ENCODE assay signal across 8 cellular contexts in genomic region chr1:6743189-6744101, GRCh38. TPM values are rescaled to one million over a fixed set of nuclear protein-coding genes. Genes with fewer than 3 reads are reported as not detected.
DNase-seq lines count a peak whose midpoint lies in the region; ATAC-seq and TF ChIP-seq lines count a peak whose summit lies in the region.

No MANE protein-coding gene starts in this region.

- no peaks in the 10 kb centered on the region for H3K9me2 ChIP-seq in PC-3 (replicated peaks; ENCODE audit: low read length)

- peak; percentile 32 for ATAC-seq in activated T-cell treated with anti-CD3 and anti-CD28 coated beads, Interleukin-2, amount 50 U/mL, for 4 hours
- ATAC-seq in PC-3 (peak; percentile 99), right lobe of liver (peak; percentile 47 to 76 (median 70)), HG02623 (IDR thresholded peaks at IDR 0.05; ENCODE audit: unreplicated experiment) (no peak)

- H2AFZ ChIP-seq in PC-3 (ENCODE audit: low read length), result peak overlapping the region; percentile 71

- peaks cover 21% of the 10 kb centered on the region for H3K27me3 ChIP-seq in PC-3 (ENCODE audit: low read length)
- H3K27me3 ChIP-seq in right lobe of liver, result no peaks in the 10 kb centered on the region
- H3K27me3 ChIP-seq in tibial artery, result no peaks in the 10 kb centered on the region

- no peak overlapping the region for H3K9ac ChIP-seq in PC-3 (ENCODE audit: low read length)

- CTCF ChIA-PET in PC-3 (lab: Charles Lee), result no interaction called here

- H3K36me3 ChIP-seq in PC-3 (ENCODE audit: low read depth, low read length), result no peaks in the 10 kb centered on the region
- no peaks in the 10 kb centered on the region for H3K36me3 ChIP-seq in right lobe of liver
- H3K36me3 ChIP-seq in tibial artery, result no peaks in the 10 kb centered on the region

- H4K20me1 ChIP-seq in PC-3 (ENCODE audit: low read length), result no peaks in the 10 kb centered on the region

- BruUV-seq in PC-3 (replicated peaks; lab: Mats Ljungman, UMichigan), result no TSS peak

- no peaks in the 10 kb centered on the region for H3K36me3 Mint-ChIP-seq in activated T-cell treated with anti-CD3 and anti-CD28 coated beads, Interleukin-2, amount 50 U/mL, for 4 hours (ENCODE audit: insufficient read depth)

- peak overlapping the region; percentile 64 for H3K4me2 ChIP-seq in PC-3 (ENCODE audit: low read length)

- TF ChIP-seq CTCF in PC-3 (conservative IDR thresholded peaks at IDR 0.05; ENCODE audit: low read depth, low read length) (no peak), right lobe of liver (IDR thresholded peaks at IDR 0.05) (no peak), tibial artery (IDR thresholded peaks at IDR 0.05) (no peak)

- no peaks in the 10 kb centered on the region for H3F3A ChIP-seq in PC-3 (ENCODE audit: low read length, unreplicated experiment)

- TF ChIP-seq POLR2A in right lobe of liver (IDR thresholded peaks at IDR 0.05), result no peak

- H3K27me3 Mint-ChIP-seq in activated T-cell treated with anti-CD3 and anti-CD28 coated beads, Interleukin-2, amount 50 U/mL, for 4 hours (ENCODE audit: low read depth), result peaks cover 18% of the 10 kb centered on the region

- H3K9me3 Mint-ChIP-seq in activated T-cell treated with anti-CD3 and anti-CD28 coated beads, Interleukin-2, amount 50 U/mL, for 4 hours, result no peaks in the 10 kb centered on the region

- H3K27ac ChIP-seq in PC-3 (ENCODE audit: low read length), result peak overlapping the region; percentile 53
- peak overlapping the region; percentile 24 to 33 (median 26) for H3K27ac ChIP-seq in right lobe of liver
- H3K27ac ChIP-seq in tibial artery, result peak overlapping the region; percentile 82 to 87

- intact Hi-C loops in PC-3 (cut with micrococcal nuclease), result no loop called here
- intact Hi-C loops in right lobe of liver (cut with DNase I), result no loop called here
- intact Hi-C loops in tibial artery (cut with DNase I; ENCODE audit: low total_unique reads), result no loop called here

- POLR2A ChIA-PET in PC-3 (lab: Charles Lee; ENCODE audit: unreplicated experiment), result interaction anchor here (0.6 kb wide), 1 partner anchor 41 kb away, joined by 3 read pairs; no protein-coding TSS in a partner anchor

- WGBS in right lobe of liver (ENCODE audit: insufficient coverage, low coverage, low lambda C conversion rate, missing lambda C conversion rate), result 17% methylated on average over 1 of the region's 20 CpGs

- H3K9me3 ChIP-seq in PC-3 (ENCODE audit: low read length) (no peaks in the 10 kb centered on the region), right lobe of liver (no peaks in the 10 kb centered on the region), tibial artery (no peaks in the 10 kb centered on the region)

- H3K79me2 ChIP-seq in PC-3 (ENCODE audit: low read length), result no peaks in the 10 kb centered on the region

- H3K4me3 ChIP-seq in PC-3 (ENCODE audit: low read length) (no peak overlapping the region), right lobe of liver (no peak overlapping the region), tibial artery (peak overlapping the region; percentile 12 to 37)

- no peak for DNase-seq in activated T-cell treated with anti-CD3 and anti-CD28 coated beads, Interleukin-2, amount 50 U/mL, for 4 hours
- no peak for DNase-seq in activated T-cell treated with anti-CD3 and anti-CD28 coated beads, Interleukin-2, amount 50 U/mL, for 1 hour
- DNase-seq in PC-3, result peak; percentile 90
- peak; percentile 27 for DNase-seq in central memory CD4-positive, alpha-beta T cell
- peak in 1 of 3 donors; percentile 25 for DNase-seq in right lobe of liver
- DNase-seq in tibial artery, result peak; percentile 60 to 82
- no peak for DNase-seq in NCI-H2171 treated with DMSO at 0.1 percent for 48 hours (lab: John Stamatoyannopoulos, UW)

- H3K4me1 ChIP-seq in PC-3 (ENCODE audit: insufficient read depth, low read length), result peaks cover 13% of the 10 kb centered on the region
- no peaks in the 10 kb centered on the region for H3K4me1 ChIP-seq in right lobe of liver
- H3K4me1 ChIP-seq in tibial artery, result peaks cover 0 to 19% (median 13%) of the 10 kb centered on the region in 4 donors

- H3K4me1 Mint-ChIP-seq in activated T-cell treated with anti-CD3 and anti-CD28 coated beads, Interleukin-2, amount 50 U/mL, for 4 hours (ENCODE audit: low read depth), result peaks cover 8% of the 10 kb centered on the region

- no peak overlapping the region for H3K4me3 Mint-ChIP-seq in activated T-cell treated with anti-CD3 and anti-CD28 coated beads, Interleukin-2, amount 50 U/mL, for 4 hours

RNA-seq across cellular contexts. Expression of gene CAMTA1, which starts 41.8 kb away (rescaled TPM):
- 10 to 100 TPM; 47.5 to 50.3 (median 47.7) TPM for total RNA-seq in activated T-cell treated with anti-CD3 and anti-CD28 coated beads, Interleukin-2, amount 50 U/mL, for 4 hours
- total RNA-seq in PC-3 (2014; rRNA removed), result 40.8 and 42.5 TPM in 2 replicates
- total RNA-seq in right lobe of liver, result 10 to 100 TPM; 32.3 to 49.4 (median 37.2) TPM

RNA-seq across cellular contexts. Expression of gene DNAJC11, which starts 41.8 kb away (rescaled TPM):
- 10 to 100 TPM; 84.7 to 99.7 (median 92.8) TPM for total RNA-seq in activated T-cell treated with anti-CD3 and anti-CD28 coated beads, Interleukin-2, amount 50 U/mL, for 4 hours
- total RNA-seq in PC-3 (2014; rRNA removed) (105 and 108 TPM in 2 replicates), right lobe of liver (10 to 100 TPM; 24.9 to 36.0 (median 28.6) TPM)

Comparison
In these comparisons a context has a peak if more than half of its experiments do, and no peak if none do; other contexts are left out.
1. DNase-seq: peak in PC-3 (single experiment), central memory CD4-positive, alpha-beta T cell (single experiment) and tibial artery (2 of 2); none in activated T-cell treated with anti-CD3 and anti-CD28 coated beads, Interleukin-2, amount 50 U/mL, for 4 hours (single experiment), activated T-cell treated with anti-CD3 and anti-CD28 coated beads, Interleukin-2, amount 50 U/mL, for 1 hour (single experiment) and NCI-H2171 treated with DMSO at 0.1 percent for 48 hours (single experiment).
2. H3K27ac ChIP-seq: peak in every context shown above with its lines; median percentile 84 in tibial artery; 53 in PC-3; 26 in right lobe of liver.
3. H3K4me3 ChIP-seq: peak in tibial artery (2 of 2); none in PC-3 (single experiment) and right lobe of liver (0 of 3).